Comparison of ENCODE assay signal across 1 cellular context in the genomic region with DNA sequence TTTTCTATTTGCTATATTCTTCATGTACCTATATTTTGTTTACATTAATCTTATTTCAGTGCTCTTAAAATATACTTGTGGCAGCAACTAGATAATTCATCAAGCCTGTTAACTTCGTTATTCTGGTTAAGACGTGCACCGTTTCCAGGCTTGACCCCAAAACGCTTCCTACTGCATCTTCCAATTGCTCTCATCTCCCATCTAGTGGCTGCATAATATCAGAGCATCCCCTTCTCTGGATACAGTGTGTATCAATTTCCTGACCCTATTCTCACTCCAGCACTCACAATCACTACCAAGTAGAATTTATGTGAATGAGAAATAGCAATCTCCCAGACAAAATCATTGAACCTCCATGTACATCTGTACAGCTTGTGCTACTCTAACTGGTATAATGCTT.
TF ChIP-seq lines count a peak whose summit lies in the region.

No MANE protein-coding gene starts in this region.

TF ChIP-seq in SK-N-SH treated with all-trans-retinoic acid at 6 μM for 48 hours, 23 proteins besides CTCF, POLR2A, EP300 and RAD21 (continued from another document):
- no peak for TF ChIP-seq ZNF8 (CRISPR knock-in tag; IDR thresholded peaks at IDR 0.05)
- TF ChIP-seq ZNF565 (CRISPR knock-in tag; conservative IDR thresholded peaks at IDR 0.05; ENCODE audit: low read depth): no peak
TF ChIP-seq in SK-N-SH treated with all-trans-retinoic acid at 6 μM for 48 hours: peak in this region for 0.
